ENCODE assay signal across 13 cellular contexts in the genomic region with DNA sequence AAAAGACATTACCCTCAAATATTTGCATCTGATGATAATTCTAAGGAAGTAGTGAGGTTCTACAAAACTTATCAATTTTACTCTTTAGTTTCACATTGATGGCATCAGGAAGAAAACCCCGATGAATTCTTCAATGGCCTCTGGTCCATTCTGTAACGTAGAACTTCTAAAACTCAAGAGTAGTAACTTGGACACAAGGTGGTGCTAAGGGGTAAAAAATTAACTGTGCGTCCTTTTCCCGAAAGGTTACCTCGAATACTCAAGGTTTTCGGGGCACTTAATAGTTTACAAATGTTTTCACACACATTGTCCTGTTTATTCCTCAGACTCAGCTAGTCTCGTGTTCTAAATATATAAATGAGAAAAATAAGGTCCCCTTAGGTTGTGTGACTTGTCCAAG.
DNase-seq lines count a peak whose midpoint lies in the region; ATAC-seq and TF ChIP-seq lines count a peak whose summit lies in the region.
"Had no signal": no experiment of that assay in that cellular context is flagged by ENCODE, and none has a peak within 500 bp of the region (broad histone marks: within the 10 kb centered on the region; RNA-seq: fewer than 3 reads in every experiment).

No MANE protein-coding gene starts in this region.

- no peak for TF ChIP-seq POLR2A in gastrocnemius medialis (IDR thresholded peaks at IDR 0.05)

- H3K9me3 ChIP-seq in BE2C (no peaks in the 10 kb centered on the region), gastrocnemius medialis (no peaks in the 10 kb centered on the region)

- no peak overlapping the region for H3K4me3 Mint-ChIP-seq in GM23338
- H3K4me3 Mint-ChIP-seq in activated T-cell treated with anti-CD3 and anti-CD28 coated beads, Interleukin-2, amount 50 U/mL, for 72 hours: no peak overlapping the region

- ATAC-seq in GM23338 (peak; percentile 72), gastrocnemius medialis (no peak), GM21737 (IDR thresholded peaks at IDR 0.05; ENCODE audit: unreplicated experiment) (no peak)
- no peak for ATAC-seq in activated T-cell treated with anti-CD3 and anti-CD28 coated beads, Interleukin-2, amount 50 U/mL, for 72 hours (replicated peaks in 1 of 2)

- no peaks in the 10 kb centered on the region for H3K27me3 Mint-ChIP-seq in GM23338 (ENCODE audit: insufficient read depth, low read depth, poor library complexity)
- H3K27me3 Mint-ChIP-seq in activated T-cell treated with anti-CD3 and anti-CD28 coated beads, Interleukin-2, amount 50 U/mL, for 72 hours (ENCODE audit: low read depth): no peaks in the 10 kb centered on the region

- DNase-seq in BE2C (no peak), GM23338 (ENCODE audit: low spot score) (peak; percentile 77), OCI-M1 (lab: John Stamatoyannopoulos, UW) (peak; percentile 10), fibroblast of villous mesenchyme (ENCODE audit: low read depth) (peak; percentile 10), T-helper 1 cell (no peak), gastrocnemius medialis (no peak)
- no peak for DNase-seq in activated T-cell treated with anti-CD3 and anti-CD28 coated beads, Interleukin-2, amount 50 U/mL, for 72 hours
- DNase-seq: anterior cingulate cortex, DMS153, GOT3, NCI-H1694 treated with DMSO at 0.1 percent for 48 hours, posterior cingulate gyrus had no signal

- H3K79me2 ChIP-seq in GM23338 (replicated peaks; ENCODE audit: insufficient read depth): no peaks in the 10 kb centered on the region

- no peak overlapping the region for H3K27ac Mint-ChIP-seq in GM23338
- H3K27ac Mint-ChIP-seq in activated T-cell treated with anti-CD3 and anti-CD28 coated beads, Interleukin-2, amount 50 U/mL, for 72 hours: no peak overlapping the region

- H3K36me3 ChIP-seq in BE2C: no peaks in the 10 kb centered on the region
- no peaks in the 10 kb centered on the region for H3K36me3 ChIP-seq in GM23338 (ENCODE audit: insufficient read depth)
- H3K36me3 ChIP-seq in gastrocnemius medialis: no peaks in the 10 kb centered on the region

- H3K4me3 ChIP-seq in BE2C (ENCODE audit: low read depth, low read length) (no peak overlapping the region), GM23338 (no peak overlapping the region), fibroblast of villous mesenchyme (ENCODE audit: low read depth, low read length) (no peak overlapping the region), gastrocnemius medialis (no peak overlapping the region)

- no peaks in the 10 kb centered on the region for H3F3A ChIP-seq in GM23338 (replicated peaks; ENCODE audit: low read depth)

- H3K36me3 Mint-ChIP-seq in GM23338 (ENCODE audit: low read depth): no peaks in the 10 kb centered on the region
- H3K36me3 Mint-ChIP-seq in activated T-cell treated with anti-CD3 and anti-CD28 coated beads, Interleukin-2, amount 50 U/mL, for 72 hours (ENCODE audit: insufficient read depth in 2 of 2): no peaks in the 10 kb centered on the region

- H3K9me2 ChIP-seq in GM23338 (ENCODE audit: insufficient read depth): 0 out of 2 replicates have a peak, but pooled peaks cover 5% of the 10 kb centered on the region

- H3K4me1 ChIP-seq in BE2C: 0 out of 2 replicates have a peak, but pooled peaks cover 3% of the 10 kb centered on the region
- H3K4me1 ChIP-seq in GM23338 (ENCODE audit: insufficient read depth): peaks cover 23% of the 10 kb centered on the region
- no peaks in the 10 kb centered on the region for H3K4me1 ChIP-seq in gastrocnemius medialis

- TF ChIP-seq CTCF in BE2C (IDR thresholded peaks at IDR 0.05; ENCODE audit: low read depth, low read length) (peak; percentile 31; the same call in 1 of the 2 replicates), GM23338 (conservative IDR thresholded peaks at IDR 0.05; ENCODE audit: low read depth in 2 of 2) (peak; percentile 65 to 73), fibroblast of villous mesenchyme (IDR thresholded peaks at IDR 0.05; ENCODE audit: insufficient read depth, low read depth, low read length) (peak; percentile 42), gastrocnemius medialis (IDR thresholded peaks at IDR 0.05 in 4 of 5, conservative IDR thresholded peaks at IDR 0.05 in 1 of 5) (peak in 2 of 5 experiments; percentile 14 to 24)

- H3K4me2 ChIP-seq in GM23338: no peak overlapping the region

- in situ Hi-C loops in gastrocnemius medialis (cut with MboI; ENCODE audit: low sequenced_read_pairs in 4 of 4): loop anchor here in 1 of 4 donors (10.0 kb wide), 1 partner anchor 320 kb away; no protein-coding TSS in a partner anchor

- H3K27ac ChIP-seq in GM23338 (ENCODE audit: low read depth): no peak overlapping the region
- H3K27ac ChIP-seq in gastrocnemius medialis: no peak overlapping the region

- no peaks in the 10 kb centered on the region for H4K20me1 ChIP-seq in GM23338 (replicated peaks; ENCODE audit: insufficient read depth)

- H3K4me1 Mint-ChIP-seq in GM23338: peaks cover 27% of the 10 kb centered on the region
- no peaks in the 10 kb centered on the region for H3K4me1 Mint-ChIP-seq in activated T-cell treated with anti-CD3 and anti-CD28 coated beads, Interleukin-2, amount 50 U/mL, for 72 hours (ENCODE audit: low read depth)

- H3K27me3 ChIP-seq in BE2C (no peaks in the 10 kb centered on the region), GM23338 (ENCODE audit: insufficient read depth) (no peaks in the 10 kb centered on the region), gastrocnemius medialis (no peaks in the 10 kb centered on the region)

- intact Hi-C loops in gastrocnemius medialis (cut with DNase I; ENCODE audit: low total_unique reads): loop anchor here (2.0 kb wide), 1 partner anchor 314 kb away; no protein-coding TSS in a partner anchor

- no peak overlapping the region for H2AFZ ChIP-seq in GM23338

- H3K9me3 Mint-ChIP-seq in GM23338: no peaks in the 10 kb centered on the region; the same call in 2 of the 3 replicates
- peaks cover 0 to 2% of the 10 kb centered on the region in 2 donors for H3K9me3 Mint-ChIP-seq in activated T-cell treated with anti-CD3 and anti-CD28 coated beads, Interleukin-2, amount 50 U/mL, for 72 hours

TF ChIP-seq in GM23338, 12 proteins besides CTCF, POLR2A, EP300 and RAD21:
- no peak for TF ChIP-seq STAT1 (IDR thresholded peaks at IDR 0.05; ENCODE audit: unreplicated experiment)

Comparison
In these comparisons a context has a peak if more than half of its experiments do, and no peak if none do; other contexts are left out.
1. DNase-seq: peak in GM23338 (single experiment), OCI-M1 (single experiment) and fibroblast of villous mesenchyme (single experiment); none in BE2C (single experiment), T-helper 1 cell (0 of 5), gastrocnemius medialis (0 of 2) and activated T-cell treated with anti-CD3 and anti-CD28 coated beads, Interleukin-2, amount 50 U/mL, for 72 hours (0 of 2).